In the genomic region with DNA sequence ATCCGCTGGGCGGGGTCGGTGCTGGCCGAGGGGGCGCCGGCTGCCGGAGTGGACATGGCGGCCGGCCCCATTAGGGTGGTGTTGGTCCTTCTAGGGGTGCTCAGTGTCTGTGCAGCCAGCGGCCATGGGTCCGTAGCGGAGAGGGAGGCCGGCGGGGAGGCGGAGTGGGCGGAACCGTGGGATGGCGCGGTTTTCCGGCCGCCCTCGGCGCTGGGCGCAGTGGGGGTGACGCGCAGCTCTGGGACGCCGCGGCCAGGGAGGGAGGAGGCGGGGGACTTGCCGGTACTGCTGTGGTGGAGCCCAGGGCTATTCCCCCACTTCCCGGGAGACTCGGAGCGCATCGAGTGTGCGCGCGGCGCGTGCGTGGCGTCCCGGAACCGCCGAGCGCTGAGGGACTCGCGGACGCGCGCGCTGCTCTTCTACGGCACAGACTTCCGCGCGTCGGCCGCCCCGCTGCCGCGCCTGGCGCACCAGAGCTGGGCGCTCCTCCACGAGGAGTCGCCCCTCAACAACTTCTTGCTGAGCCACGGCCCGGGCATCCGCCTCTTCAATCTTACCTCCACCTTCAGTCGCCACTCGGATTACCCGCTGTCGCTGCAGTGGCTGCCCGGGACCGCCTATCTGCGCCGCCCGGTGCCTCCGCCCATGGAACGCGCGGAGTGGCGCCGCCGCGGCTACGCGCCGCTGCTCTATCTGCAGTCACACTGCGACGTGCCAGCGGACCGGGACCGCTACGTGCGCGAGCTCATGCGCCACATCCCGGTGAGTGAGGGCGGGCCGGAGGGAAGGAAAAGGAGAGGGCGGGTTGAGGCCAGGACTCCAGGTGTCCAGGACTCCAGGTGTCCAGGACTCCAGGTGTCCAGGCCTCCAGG, we compare ENCODE assay signal across 8 cellular contexts.
DNase-seq lines count a peak whose midpoint lies in the region; ATAC-seq and TF ChIP-seq lines count a peak whose summit lies in the region.

No MANE protein-coding gene starts in this region.

- ATAC-seq in GM18520 (IDR thresholded peaks at IDR 0.05; ENCODE audit: unreplicated experiment) (peak; percentile 40), HG03045 (IDR thresholded peaks at IDR 0.05; ENCODE audit: unreplicated experiment) (peak; percentile 66), memory B cell (ENCODE audit: low read depth) (peak; percentile 74)

- peaks cover 41% of the 10 kb centered on the region for H3K4me1 Mint-ChIP-seq in memory B cell

- no peaks in the 10 kb centered on the region for H3K27me3 Mint-ChIP-seq in memory B cell

- H3K9me3 Mint-ChIP-seq in memory B cell, result no peaks in the 10 kb centered on the region

- DNase-seq in AG09319 (ENCODE audit: extremely low read depth, low read depth) (peak; percentile 50), NCI-H526 (lab: John Stamatoyannopoulos, UW) (peak; percentile 27 to 79), memory B cell (ENCODE audit: low spot score in 2 of 2) (peak; percentile 71 to 81)
- peak; percentile 47 to 63 for DNase-seq in activated CD8-positive, alpha-beta memory T cell treated with anti-CD3 and anti-CD28 coated beads for 1 hour (ENCODE audit: extremely low read depth in 1 of 2, low read depth in 1 of 2)
- DNase-seq in effector CD8-positive, alpha-beta T cell (lab: John Stamatoyannopoulos, UW), result peak; percentile 57
- DNase-seq in stimulated activated CD8-positive, alpha-beta memory T cell treated with anti-CD3 and anti-CD28 coated beads, Interleukin-12 subunit alpha, Interleukin-12 subunit beta, amount 100 ng/mL, for 1 hour (ENCODE audit: low read depth), result peak; percentile 55

- TF ChIP-seq CTCF in AG09319 (IDR thresholded peaks at IDR 0.05; ENCODE audit: low read depth, low read length), result no peak; the same call in 1 of the 2 replicates

- H3K27ac Mint-ChIP-seq in memory B cell, result peak overlapping the region; percentile 84

- peak overlapping the region; percentile 84 for H3K4me3 Mint-ChIP-seq in memory B cell

- H3K36me3 Mint-ChIP-seq in memory B cell, result peaks cover 23% of the 10 kb centered on the region

Comparison
In these comparisons a context has a peak if more than half of its experiments do, and no peak if none do; other contexts are left out.
1. Peak in every context shown above with its lines: DNase-seq and ATAC-seq.